8 cellular contexts compared by ENCODE assay signal in the genomic region with DNA sequence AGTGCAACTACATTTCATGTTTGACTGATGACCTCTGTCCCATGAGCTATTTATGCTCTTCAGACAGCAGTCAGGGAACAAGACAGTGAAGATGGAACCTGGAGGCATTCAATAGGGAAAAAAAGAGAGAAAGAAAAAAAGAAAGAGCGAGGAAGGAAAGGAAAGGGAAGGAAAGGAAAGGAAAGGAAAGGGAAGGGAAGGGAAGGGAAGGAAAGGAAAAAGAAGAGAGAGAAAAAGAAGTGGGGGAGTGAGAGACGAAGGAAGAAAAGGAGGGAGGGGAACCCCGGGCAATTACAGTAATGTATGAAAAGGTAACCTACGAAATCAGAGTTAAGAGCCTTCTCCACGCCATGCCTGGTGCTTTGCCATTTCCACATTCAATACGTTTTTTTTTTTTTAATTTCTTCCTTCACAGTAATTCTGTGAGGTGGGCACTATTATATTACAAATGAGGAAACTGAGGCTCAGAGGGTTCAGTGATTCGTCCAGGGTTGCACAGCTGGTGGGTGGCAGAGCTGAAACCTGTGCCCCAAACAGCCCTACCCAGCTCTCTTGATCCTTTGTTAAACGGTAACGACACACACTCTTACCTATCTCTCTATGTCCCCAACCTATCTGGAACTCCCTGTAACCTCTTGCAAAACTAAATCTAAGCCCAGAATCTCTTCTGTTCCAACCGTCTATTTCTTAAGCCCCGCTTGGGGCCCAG. TPM values are rescaled to one million over a fixed set of nuclear protein-coding genes. Genes with fewer than 3 reads are reported as not detected.
DNase-seq lines count a peak whose midpoint lies in the region; ATAC-seq and TF ChIP-seq lines count a peak whose summit lies in the region.

No MANE protein-coding gene starts in this region.

- H3K4me2 ChIP-seq in GM23248 (ENCODE audit: unreplicated experiment), result peak overlapping the region; percentile 91

- H4K20me1 ChIP-seq in GM23248 (ENCODE audit: insufficient read depth), result no peaks in the 10 kb centered on the region

- H3K79me2 ChIP-seq in GM23248 (ENCODE audit: insufficient read depth), result no peaks in the 10 kb centered on the region

- no peaks in the 10 kb centered on the region for H3K9me2 ChIP-seq in GM23248 (ENCODE audit: insufficient read depth)

- in situ Hi-C loops in GM23248 (cut with MboI) (no loop called here), gastrocnemius medialis (cut with MboI; ENCODE audit: low sequenced_read_pairs in 4 of 4) (no loop called here)

- H3K4me1 ChIP-seq in GM23248 (ENCODE audit: insufficient read depth), result peaks cover 7% of the 10 kb centered on the region; the same call in 1 of the 2 replicates
- peaks cover 16 to 25% of the 10 kb centered on the region in 2 donors for H3K4me1 ChIP-seq in gastrocnemius medialis

- H3K9me3 ChIP-seq in GM23248 (ENCODE audit: low read depth) (no peaks in the 10 kb centered on the region), gastrocnemius medialis (no peaks in the 10 kb centered on the region)

- TF ChIP-seq POLR2A in gastrocnemius medialis (IDR thresholded peaks at IDR 0.05), result no peak

- intact Hi-C loops in gastrocnemius medialis (cut with DNase I; ENCODE audit: low total_unique reads) (loop anchor here (2.0 kb wide), 2 partner anchors 23 to 257 kb away; no protein-coding TSS in a partner anchor), sciatic nerve (cut with DNase I) (no loop called here)

- peak overlapping the region; percentile 80 for H3K9ac ChIP-seq in GM23248

- ATAC-seq in gastrocnemius medialis, result no peak
- no peak for ATAC-seq in GM18511 (IDR thresholded peaks at IDR 0.05; ENCODE audit: unreplicated experiment)
- ATAC-seq in sciatic nerve, result no peak

- H3K27ac ChIP-seq in GM23248 (no peak overlapping the region), VCaP (peak overlapping the region; percentile 42; the same call in 1 of the 2 replicates), gastrocnemius medialis (peak overlapping the region; percentile 71 to 79 (median 76))

- TF ChIP-seq CTCF in VCaP (conservative IDR thresholded peaks at IDR 0.05), result no peak
- no peak for TF ChIP-seq CTCF in foreskin fibroblast (IDR thresholded peaks at IDR 0.05; ENCODE audit: low read depth, low read length)
- no peak for TF ChIP-seq CTCF in gastrocnemius medialis (IDR thresholded peaks at IDR 0.05 in 4 of 5, conservative IDR thresholded peaks at IDR 0.05 in 1 of 5)

- no peaks in the 10 kb centered on the region for H3F3A ChIP-seq in GM23248 (ENCODE audit: insufficient read depth)

- H3K36me3 ChIP-seq in GM23248 (ENCODE audit: low read depth) (no peaks in the 10 kb centered on the region), gastrocnemius medialis (no peaks in the 10 kb centered on the region)

- H3K4me3 ChIP-seq in GM23248 (peak overlapping the region; percentile 80), foreskin fibroblast (ENCODE audit: low read depth in 1 of 2, low read length in 2 of 2) (peak overlapping the region; percentile 50 to 54), gastrocnemius medialis (peak overlapping the region; percentile 53 to 61 (median 60))

- DNase-seq in GM23248 (no peak), foreskin fibroblast (no peak), gastrocnemius medialis (no peak), mesenteric fat pad (ENCODE audit: low spot score) (no peak), sciatic nerve (ENCODE audit: low spot score) (no peak)
- no peak for DNase-seq in central memory CD4-positive, alpha-beta T cell

- no peaks in the 10 kb centered on the region for H3K27me3 ChIP-seq in GM23248 (replicated peaks; ENCODE audit: insufficient read depth)
- no peaks in the 10 kb centered on the region for H3K27me3 ChIP-seq in gastrocnemius medialis

- H2AFZ ChIP-seq in GM23248, result peak overlapping the region; percentile 89

- 45 to 55% methylated on average over 9 to 11 of the region's 11 CpGs for WGBS in GM23248 (ENCODE audit: low coverage in 1 of 2, low lambda C conversion rate in 2 of 2, missing lambda C conversion rate in 2 of 2), 2 experiments

RNA-seq across cellular contexts. Expression of gene ETS1, which starts 39.3 kb away (rescaled TPM):
- total RNA-seq in GM23248 (2014; rRNA removed; shearing (Covaris generic)), result 58.6 and 61.0 TPM in 2 replicates
- polyA plus RNA-seq in GM23248 (2016; fragmentation: Nextera tagmentation; extraction: Ambion mirVana), result 18.4 and 19.9 TPM in 2 replicates
- 10 to 100 TPM; 16.8 to 24.9 (median 21.8) TPM for total RNA-seq in gastrocnemius medialis
- total RNA-seq in mesenteric fat pad, result 154 TPM
- total RNA-seq in sciatic nerve, result 90.8 TPM
